In genomic region chr22:40044870-40045834, GRCh38 we compare ENCODE assay signal across 8 cellular contexts. TPM values are rescaled to one million over a fixed set of nuclear protein-coding genes. Genes with fewer than 3 reads are reported as not detected.
DNase-seq lines count a peak whose midpoint lies in the region; ATAC-seq and TF ChIP-seq lines count a peak whose summit lies in the region.

No MANE protein-coding gene starts in this region.

- peak; percentile 4 for ATAC-seq in GM18519 (IDR thresholded peaks at IDR 0.05; ENCODE audit: low FRiP score, unreplicated experiment)
- ATAC-seq in HG03097 (IDR thresholded peaks at IDR 0.05; ENCODE audit: low FRiP score, unreplicated experiment) = peak; percentile 24
- peak in 1 of 2 donors; percentile 16 for ATAC-seq in left cardiac atrium

- H3K36me3 ChIP-seq in SJCRH30 (no peaks in the 10 kb centered on the region), prostate gland (no peaks in the 10 kb centered on the region)

- H3K27me3 ChIP-seq in SJCRH30 = no peaks in the 10 kb centered on the region
- H3K27me3 ChIP-seq in prostate gland (replicated peaks; ENCODE audit: insufficient read depth) = no peaks in the 10 kb centered on the region

- TF ChIP-seq CTCF in prostate gland (IDR thresholded peaks at IDR 0.05) = no peak

- DNase-seq in 8988T = peak; percentile 68
- peak; percentile 50 to 54 for DNase-seq in SJCRH30
- peak; percentile 76 for DNase-seq in activated naive CD4-positive, alpha-beta T cell treated with anti-CD3 and anti-CD28 coated beads, Interleukin-2, amount 50 U/mL, for 16 hours
- DNase-seq in left cardiac atrium = peak; percentile 63
- no peak for DNase-seq in prostate gland (ENCODE audit: low spot score)
- DNase-seq in ureter (ENCODE audit: low spot score) = peak; percentile 63

- H3K9me3 ChIP-seq in SJCRH30 (replicated peaks) (no peaks in the 10 kb centered on the region), prostate gland (no peaks in the 10 kb centered on the region)

- intact Hi-C loops in left cardiac atrium (cut with DNase I) (loop anchor here in 1 of 2 donors (2.0 kb wide), 1 partner anchor 302 kb away; the partner anchor contains the start of gene ADSL), prostate gland (cut with DNase I) (loop anchor here (1.0 to 10.0 kb wide), 4 partner anchors 132 to 513 kb away; partner anchors contain the start of genes RPS19BP1 and TNRC6B)

- under 1% methylated on average over 89 of the region's 138 CpGs for WGBS in prostate gland

- H3K4me3 ChIP-seq in SJCRH30 = peak overlapping the region; percentile 81
- peak overlapping the region; percentile 61 to 81 for H3K4me3 ChIP-seq in prostate gland

- H3K4me1 ChIP-seq in SJCRH30 = peaks cover 12% of the 10 kb centered on the region
- peaks cover 15% of the 10 kb centered on the region for H3K4me1 ChIP-seq in prostate gland (replicated peaks)

- H3K27ac ChIP-seq in SJCRH30 (peak overlapping the region; percentile 86), prostate gland (peak overlapping the region; percentile 91 to 92)

- peak; percentile 30 for TF ChIP-seq POLR2A in prostate gland (IDR thresholded peaks at IDR 0.05)

RNA-seq across cellular contexts. Expression of gene FAM83F, which starts 50.4 kb away (rescaled TPM):
- not detected in 2 replicates for total RNA-seq in SJCRH30 (2014; rRNA removed; shearing (Covaris generic))
- total RNA-seq in left cardiac atrium = 1 to 10 TPM; 2.2 to 2.4 TPM
- 10 to 100 TPM; 26.2 to 28.6 TPM for total RNA-seq in prostate gland
- 33.0 TPM for total RNA-seq in ureter
